ENCODE assay signal across 10 cellular contexts in the genomic region with DNA sequence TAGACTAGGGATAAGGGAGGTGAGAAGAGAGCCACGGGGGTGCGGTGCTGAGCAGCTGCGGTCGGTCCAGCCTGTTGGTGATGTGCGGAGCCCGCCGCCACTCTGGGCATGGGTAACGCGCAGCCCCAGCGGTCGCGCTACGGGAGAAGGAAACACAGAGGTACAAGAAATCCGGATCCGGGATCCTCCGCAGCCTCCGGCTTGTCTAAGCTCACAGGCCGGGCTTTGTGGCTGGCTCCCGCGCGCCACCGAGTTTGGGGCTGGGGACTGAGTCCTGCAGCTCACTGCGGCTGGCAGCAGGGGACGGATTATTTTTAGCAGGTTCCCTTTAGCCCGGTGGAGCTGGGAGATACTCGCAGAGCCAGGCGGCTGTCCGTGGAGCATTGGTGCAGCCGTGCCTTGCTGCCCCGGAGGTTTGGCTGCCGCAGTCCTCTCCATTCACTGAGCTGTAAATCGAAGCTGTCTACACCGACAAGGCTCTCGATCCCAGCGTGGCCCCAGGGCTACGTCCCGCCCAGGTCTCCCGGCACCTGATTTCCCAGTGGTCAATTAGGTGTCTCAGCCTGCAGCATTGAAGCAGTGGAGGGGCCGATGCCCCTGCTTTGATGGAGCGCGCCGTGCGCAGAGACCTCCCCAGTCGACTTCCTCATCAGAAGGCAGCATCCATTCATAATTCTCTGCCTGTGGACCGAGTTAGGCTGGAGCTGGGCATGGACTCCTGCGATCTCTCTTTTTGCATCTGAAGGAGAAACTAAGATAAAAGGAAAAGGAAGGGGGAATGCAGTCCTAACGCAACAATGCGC.
DNase-seq lines count a peak whose midpoint lies in the region; ATAC-seq and TF ChIP-seq lines count a peak whose summit lies in the region.
"Had no signal": no experiment of that assay in that cellular context is flagged by ENCODE, and none has a peak within 500 bp of the region (broad histone marks: within the 10 kb centered on the region; RNA-seq: fewer than 3 reads in every experiment).

No MANE protein-coding gene starts in this region.

- TF ChIP-seq CTCF in HFF-Myc (IDR thresholded peaks at IDR 0.05; ENCODE audit: low read depth, low read length, missing control alignments), result no peak

- no peak overlapping the region for H3K9ac ChIP-seq in iPS-15b (ENCODE audit: low read depth, low read length)

- no peak for DNase-seq in HFF-Myc (ENCODE audit: extremely low read depth, low read depth)
- DNase-seq in activated naive CD8-positive, alpha-beta T cell treated with anti-CD3 and anti-CD28 coated beads for 36 hours, result peak; percentile 16
- DNase-seq in NCI-H1048 (lab: John Stamatoyannopoulos, UW), result no peak
- DNase-seq in mesenteric fat pad (ENCODE audit: low spot score), result no peak

- peaks cover 9% of the 10 kb centered on the region for H3K27me3 Mint-ChIP-seq in activated naive CD8-positive, alpha-beta T cell treated with anti-CD3 and anti-CD28 coated beads for 36 hours

- peak overlapping the region; percentile 93 for H3K4me3 Mint-ChIP-seq in activated naive CD8-positive, alpha-beta T cell treated with anti-CD3 and anti-CD28 coated beads for 36 hours
- H3K4me3 Mint-ChIP-seq: dendritic cell treated with granulocyte-macrophage colony-stimulating factor and Interleukin-4, amounts not matched to agents 40 ng/mL and 50 ng/mL, for 4 days had no signal

- ATAC-seq in HG03457 (IDR thresholded peaks at IDR 0.05; ENCODE audit: unreplicated experiment) (no peak), HG02840 (IDR thresholded peaks at IDR 0.05; ENCODE audit: low FRiP score, unreplicated experiment) (no peak)

- no peaks in the 10 kb centered on the region for H3K9me3 Mint-ChIP-seq in activated naive CD8-positive, alpha-beta T cell treated with anti-CD3 and anti-CD28 coated beads for 36 hours
- H3K9me3 Mint-ChIP-seq: dendritic cell treated with granulocyte-macrophage colony-stimulating factor and Interleukin-4, amounts not matched to agents 40 ng/mL and 50 ng/mL, for 4 days had no signal

- no peaks in the 10 kb centered on the region for H3K9me3 ChIP-seq in iPS-15b (ENCODE audit: control insufficient read depth, insufficient read depth, low read length)

- peaks cover 41% of the 10 kb centered on the region for H3K27me3 ChIP-seq in iPS-15b (ENCODE audit: control insufficient read depth, insufficient read depth, low read length)

- H3K4me1 Mint-ChIP-seq in activated naive CD8-positive, alpha-beta T cell treated with anti-CD3 and anti-CD28 coated beads for 36 hours, result peaks cover 27% of the 10 kb centered on the region

- H3K27ac ChIP-seq in skin epidermis, result no peak overlapping the region
- H3K27ac ChIP-seq: SK-N-MC had no signal

- H3K36me3 Mint-ChIP-seq in activated naive CD8-positive, alpha-beta T cell treated with anti-CD3 and anti-CD28 coated beads for 36 hours, result peaks cover 18% of the 10 kb centered on the region

- peak overlapping the region; percentile 91 for H3K27ac Mint-ChIP-seq in activated naive CD8-positive, alpha-beta T cell treated with anti-CD3 and anti-CD28 coated beads for 36 hours
- H3K27ac Mint-ChIP-seq: dendritic cell treated with granulocyte-macrophage colony-stimulating factor and Interleukin-4, amounts not matched to agents 40 ng/mL and 50 ng/mL, for 4 days had no signal

- peaks cover 2% of the 10 kb centered on the region for H3K4me1 ChIP-seq in iPS-15b (ENCODE audit: control insufficient read depth, insufficient read depth, low read length)

- H3K4me3 ChIP-seq in HFF-Myc (replicated peaks; ENCODE audit: low read depth, low read length) (peak overlapping the region; percentile 31), iPS-15b (ENCODE audit: low read depth, low read length) (peak overlapping the region; percentile 72), skin epidermis (peak overlapping the region in 6 of 7 experiments; percentile 9 to 35 (median 14))
- H3K4me3 ChIP-seq: SK-N-MC had no signal

- H3K36me3 ChIP-seq in iPS-15b (ENCODE audit: control insufficient read depth, insufficient read depth, low read length), result no peaks in the 10 kb centered on the region

Comparison
In these comparisons a context has a peak if more than half of its experiments do, and no peak if none do; other contexts are left out.
1. H3K4me3 ChIP-seq: peak in every context shown above with its lines; median percentile 72 in iPS-15b; 31 in HFF-Myc; 14 in skin epidermis.